ENCODE assay signal across 8 cellular contexts in genomic region chr3:128488995-128489859, GRCh38. TPM values are rescaled to one million over a fixed set of nuclear protein-coding genes. Genes with fewer than 3 reads are reported as not detected.
DNase-seq lines count a peak whose midpoint lies in the region; ATAC-seq and TF ChIP-seq lines count a peak whose summit lies in the region.

No MANE protein-coding gene starts in this region.

- CTCF ChIA-PET in activated B cell treated with CpG ODN at 0.5 μM for 24 hours (lab: Charles Lee), result no interaction called here

- DNase-seq in DMS53 treated with DMSO at 0.1 percent for 48 hours (lab: John Stamatoyannopoulos, UW; ENCODE audit: unreplicated experiment), result peak; percentile 26
- no peak for DNase-seq in MM.1S
- DNase-seq in activated B cell treated with CpG ODN at 0.5 μM for 24 hours, result no peak
- DNase-seq in fibroblast of pulmonary artery (ENCODE audit: low read depth), result peak; percentile 62
- peak; percentile 61 for DNase-seq in neural progenitor cell (ENCODE audit: low spot score)
- DNase-seq in C1 segment of cervical spinal cord (lab: John Stamatoyannopoulos, UW), result no peak
- no peak for DNase-seq in hypothalamus (lab: John Stamatoyannopoulos, UW)
- no peak for DNase-seq in cerebellar nuclear complex (lab: John Stamatoyannopoulos, UW)

- H3F3A ChIP-seq in MM.1S (ENCODE audit: insufficient read depth, low read length) (no peaks in the 10 kb centered on the region), neural progenitor cell (ENCODE audit: low read depth) (peaks cover 30% of the 10 kb centered on the region)

- H3K9ac ChIP-seq in MM.1S (ENCODE audit: low read length) (no peak overlapping the region), neural progenitor cell (no peak overlapping the region)

- H3K79me2 ChIP-seq in MM.1S (ENCODE audit: low read length) (no peaks in the 10 kb centered on the region), neural progenitor cell (ENCODE audit: low read depth) (no peaks in the 10 kb centered on the region)

- H4K20me1 ChIP-seq in MM.1S (ENCODE audit: insufficient read depth, low read length) (no peaks in the 10 kb centered on the region), neural progenitor cell (ENCODE audit: low read depth) (peaks cover 96% of the 10 kb centered on the region)

- peaks cover 55% of the 10 kb centered on the region for H3K27me3 Mint-ChIP-seq in activated B cell treated with CpG ODN at 0.5 μM for 24 hours
- H3K27me3 Mint-ChIP-seq in neural progenitor cell (ENCODE audit: insufficient read depth, low read depth), result peaks cover 77% of the 10 kb centered on the region

- H3K4me1 ChIP-seq in MM.1S (ENCODE audit: low read length), result 0 out of 2 replicates have a peak, but pooled peaks cover 4% of the 10 kb centered on the region
- H3K4me1 ChIP-seq in neural progenitor cell, result peaks cover 55% of the 10 kb centered on the region

- no peak for ATAC-seq in activated B cell treated with CpG ODN at 0.5 μM for 24 hours (ENCODE audit: low read depth)

- H3K36me3 ChIP-seq in MM.1S (replicated peaks; ENCODE audit: insufficient read depth, low read length), result no peaks in the 10 kb centered on the region
- no peaks in the 10 kb centered on the region for H3K36me3 ChIP-seq in neural progenitor cell

- H3K9me3 ChIP-seq in MM.1S (replicated peaks; ENCODE audit: insufficient read depth, low read length) (no peaks in the 10 kb centered on the region), neural progenitor cell (ENCODE audit: low read depth) (no peaks in the 10 kb centered on the region)

- peak overlapping the region; percentile 79 for H3K4me2 ChIP-seq in MM.1S (ENCODE audit: low read depth, low read length)
- peak overlapping the region; percentile 78 for H3K4me2 ChIP-seq in neural progenitor cell

- H3K36me3 Mint-ChIP-seq in activated B cell treated with CpG ODN at 0.5 μM for 24 hours (ENCODE audit: low read depth) (no peaks in the 10 kb centered on the region), neural progenitor cell (no peaks in the 10 kb centered on the region)

- TF ChIP-seq CTCF in MM.1S (IDR thresholded peaks at IDR 0.05; ENCODE audit: low read length) (no peak), activated B cell treated with CpG ODN at 0.5 μM for 24 hours (IDR thresholded peaks at IDR 0.05) (no peak), fibroblast of pulmonary artery (IDR thresholded peaks at IDR 0.05; ENCODE audit: low read length, missing control alignments) (no peak), neural progenitor cell (IDR thresholded peaks at IDR 0.05) (no peak)

- H3K27ac ChIP-seq in MM.1S (ENCODE audit: low read length), result no peak overlapping the region
- no peak overlapping the region for H3K27ac ChIP-seq in neural progenitor cell

- H3K4me1 Mint-ChIP-seq in activated B cell treated with CpG ODN at 0.5 μM for 24 hours (peaks cover 48% of the 10 kb centered on the region), neural progenitor cell (peaks cover 34% of the 10 kb centered on the region)

- H2AFZ ChIP-seq in MM.1S (ENCODE audit: low read length) (peak overlapping the region; percentile 38; the same call in 1 of the 2 replicates), neural progenitor cell (replicated peaks) (peak overlapping the region; percentile 15)

- H3K9me3 Mint-ChIP-seq in activated B cell treated with CpG ODN at 0.5 μM for 24 hours (no peaks in the 10 kb centered on the region), neural progenitor cell (peaks cover 2% of the 10 kb centered on the region)

- H3K4me3 ChIP-seq in MM.1S (ENCODE audit: low read length) (peak overlapping the region; percentile 67), fibroblast of pulmonary artery (replicated peaks; ENCODE audit: low read depth, low read length) (peak overlapping the region; percentile 84), neural progenitor cell (peak overlapping the region; percentile 42)

- H3K9me2 ChIP-seq in MM.1S (replicated peaks; ENCODE audit: insufficient read depth, low read length), result no peaks in the 10 kb centered on the region

- H3K27me3 ChIP-seq in MM.1S (replicated peaks; ENCODE audit: insufficient read depth, low read length), result peaks cover 100% of the 10 kb centered on the region
- peaks cover 100% of the 10 kb centered on the region for H3K27me3 ChIP-seq in neural progenitor cell

- intact Hi-C loops in activated B cell treated with CpG ODN at 0.5 μM for 24 hours (cut with micrococcal nuclease), result no loop called here

- POLR2A ChIA-PET in activated B cell treated with CpG ODN at 0.5 μM for 24 hours (lab: Charles Lee), result interaction anchor here (0.5 to 0.6 kb wide), 2 partner anchors 10 to 438 kb away, joined by 3 read pairs; no protein-coding TSS in a partner anchor

- no peak overlapping the region for H3K27ac Mint-ChIP-seq in activated B cell treated with CpG ODN at 0.5 μM for 24 hours
- H3K27ac Mint-ChIP-seq in neural progenitor cell, result no peak overlapping the region

- H3K4me3 Mint-ChIP-seq in activated B cell treated with CpG ODN at 0.5 μM for 24 hours, result peak overlapping the region; percentile 78
- peak overlapping the region; percentile 83 for H3K4me3 Mint-ChIP-seq in neural progenitor cell

RNA-seq across cellular contexts. Expression of gene GATA2, which starts 3.8 kb away (rescaled TPM):
- total RNA-seq in activated B cell treated with CpG ODN at 0.5 μM for 24 hours (not detected in 2 replicates), neural progenitor cell (ENCODE audit: low replicate concordance) (0.09 TPM in 1 of 2 replicates, not detected in the other)

RNA-seq across cellular contexts. Expression of gene DNAJB8, which starts 22.5 kb away (rescaled TPM):
- total RNA-seq in activated B cell treated with CpG ODN at 0.5 μM for 24 hours, result not detected in 2 replicates
- total RNA-seq in neural progenitor cell (ENCODE audit: low replicate concordance), result not detected in 2 replicates

Comparison
In these comparisons a context has a peak if more than half of its experiments do, and no peak if none do; other contexts are left out.
1. DNase-seq: peak in DMS53 treated with DMSO at 0.1 percent for 48 hours (single experiment), fibroblast of pulmonary artery (single experiment) and neural progenitor cell (single experiment); none in MM.1S (single experiment), activated B cell treated with CpG ODN at 0.5 μM for 24 hours (single experiment), C1 segment of cervical spinal cord (0 of 14), hypothalamus (0 of 51) and cerebellar nuclear complex (0 of 2).
2. Peak in every context shown above with its lines, with median percentiles within 50 percentile points of each other: H3K4me3 ChIP-seq.